In the genomic region with DNA sequence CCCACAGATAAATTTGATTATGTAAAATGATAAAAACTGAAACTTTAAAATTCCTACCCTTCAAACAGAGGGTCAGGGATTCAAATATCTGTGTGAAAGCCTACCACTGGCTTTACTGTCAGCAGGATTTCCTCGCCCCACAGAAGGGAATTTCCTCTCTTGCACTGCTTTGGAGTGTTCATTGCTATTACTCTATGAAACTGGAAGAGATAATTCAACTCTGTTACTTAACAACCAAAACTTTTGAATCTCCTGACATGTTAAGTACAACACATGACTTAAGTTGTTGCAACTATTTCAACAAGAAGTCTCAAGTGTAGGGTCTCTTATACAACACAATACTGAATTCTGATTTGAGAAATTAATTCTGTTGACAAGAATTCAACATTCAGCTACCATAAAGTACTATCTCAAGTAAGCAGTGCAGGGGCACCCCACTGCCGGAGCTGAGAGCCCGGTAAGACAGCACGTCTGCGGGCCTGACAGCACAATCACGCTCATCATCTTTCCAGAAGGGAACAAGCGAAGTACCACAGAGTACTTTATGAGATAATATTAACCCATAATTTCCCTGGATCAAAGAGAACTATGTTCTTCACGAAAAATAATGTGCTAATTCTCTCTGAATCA, we compare ENCODE assay signal across 17 cellular contexts. TPM values are rescaled to one million over a fixed set of nuclear protein-coding genes. Genes with fewer than 3 reads are reported as not detected.
DNase-seq lines count a peak whose midpoint lies in the region; ATAC-seq and TF ChIP-seq lines count a peak whose summit lies in the region.
"Had no signal": no experiment of that assay in that cellular context is flagged by ENCODE, and none has a peak within 500 bp of the region (broad histone marks: within the 10 kb centered on the region; RNA-seq: fewer than 3 reads in every experiment).

No MANE protein-coding gene starts in this region.

- H2AK5ac ChIP-seq in H9 (ENCODE audit: insufficient read length, low read length) (no peak overlapping the region), neuronal stem cell (ENCODE audit: low read depth, low read length) (no peak overlapping the region)

- H3K14ac ChIP-seq in H9 (ENCODE audit: insufficient read depth, low read length) (no peak overlapping the region), neuronal stem cell (ENCODE audit: low read length) (no peak overlapping the region)

- H3K4me1 ChIP-seq in H9 (ENCODE audit: insufficient read depth, low read length) (peaks cover 2% of the 10 kb centered on the region; the same call in 1 of the 2 replicates), neuronal stem cell (ENCODE audit: control insufficient read depth in 2 of 2, insufficient read depth in 1 of 2, low read depth in 1 of 2, low read length in 2 of 2) (peaks cover 13 to 42% of the 10 kb centered on the region in 2 donors)

- H3K4ac ChIP-seq in H9 (ENCODE audit: low read depth, low read length) (no peak overlapping the region), neuronal stem cell (ENCODE audit: low read length) (no peak overlapping the region)

- H3K56ac ChIP-seq in H9 (ENCODE audit: insufficient read length, low read depth, low read length): no peak overlapping the region

- no peaks in the 10 kb centered on the region for H3K27me3 Mint-ChIP-seq in H9 (ENCODE audit: low read depth)
- H3K27me3 Mint-ChIP-seq: stimulated activated naive B cell treated with anti-CD40 and anti-IgM and Interleukin-4, amounts not matched to agents 10 μg/mL and 1 μg/mL and 100 μg/mL, for 72 hours had no signal

- H4K20me1 ChIP-seq in H9 (ENCODE audit: control insufficient read depth, insufficient read depth, insufficient read length): no peaks in the 10 kb centered on the region

- no peak overlapping the region for H3K4me3 Mint-ChIP-seq in H9
- H3K4me3 Mint-ChIP-seq: CD8-positive, alpha-beta T cell; stimulated activated naive B cell treated with anti-CD40 and anti-IgM and Interleukin-4, amounts not matched to agents 10 μg/mL and 1 μg/mL and 100 μg/mL, for 72 hours had no signal

- peaks cover 1 to 29% (median 13%) of the 10 kb centered on the region in 3 experiments; a peak in 5 of 7 replicates for H3K36me3 Mint-ChIP-seq in H9 (ENCODE audit: insufficient read depth in 1 of 3, low read depth in 3 of 3)

- H3K9me3 ChIP-seq in H9 (ENCODE audit: control insufficient read depth, low read depth, low read length): no peaks in the 10 kb centered on the region
- H3K9me3 ChIP-seq in neuronal stem cell (replicated peaks in 1 of 2; ENCODE audit: control insufficient read depth in 2 of 2, insufficient read depth in 1 of 2, low read depth in 1 of 2, low read length in 2 of 2): no peaks in the 10 kb centered on the region
- H3K9me3 ChIP-seq: pancreas, SK-N-SH had no signal

- H3K4me3 ChIP-seq in neuronal stem cell (ENCODE audit: low read length in 2 of 2): no peak overlapping the region
- H3K4me3 ChIP-seq: heart right ventricle, K562, pancreas had no signal

- TF ChIP-seq CTCF in H9 (conservative IDR thresholded peaks at IDR 0.05): no peak

- H3K36me3 ChIP-seq in neuronal stem cell (replicated peaks in 1 of 2; ENCODE audit: control insufficient read depth in 2 of 2, insufficient read depth in 2 of 2, low read length in 2 of 2): peaks cover 0 to 49% of the 10 kb centered on the region in 2 donors

- peak overlapping the region in 2 of 3 experiments; percentile 17 to 31; a peak in 2 of 7 replicates for H3K27ac Mint-ChIP-seq in H9
- H3K27ac Mint-ChIP-seq: stimulated activated naive B cell treated with anti-CD40 and anti-IgM and Interleukin-4, amounts not matched to agents 10 μg/mL and 1 μg/mL and 100 μg/mL, for 72 hours had no signal

- no peak overlapping the region for H4K8ac ChIP-seq in H9 (replicated peaks; ENCODE audit: insufficient read length, low read depth, low read length)
- no peak overlapping the region for H4K8ac ChIP-seq in neuronal stem cell (ENCODE audit: low read depth, low read length)

- no peak for DNase-seq in H9
- DNase-seq in dermis blood vessel endothelial cell: peak; percentile 26
- no peak for DNase-seq in neuronal stem cell (ENCODE audit: low spot score)
- no peak for DNase-seq in activated effector memory CD4-positive, alpha-beta T cell treated with Interleukin-2 at 50 U/mL for 16 hours
- DNase-seq: activated gamma-delta T cell; CD8-positive, alpha-beta T cell; cortex of kidney; GOT3; heart right ventricle; pancreas; SK-N-SH; stimulated activated CD4-positive, alpha-beta T cell treated with anti-CD3 and anti-CD28 coated beads, Interleukin-1b, Interleukin-23, amount 100 ng/mL, for 48 hours; stimulated activated naive B cell treated with anti-CD40 and anti-IgM and Interleukin-4, amounts not matched to agents 10 μg/mL and 1 μg/mL and 100 μg/mL, for 72 hours had no signal

- no peak overlapping the region for H2BK12ac ChIP-seq in H9 (ENCODE audit: insufficient read length, low read depth, low read length)
- no peak overlapping the region for H2BK12ac ChIP-seq in neuronal stem cell (ENCODE audit: low read length)

- no CpG with 5 or more reads among the region's 8 CpGs for WGBS in H9 (ENCODE audit: extremely low coverage, insufficient read length, low lambda C conversion rate)
- WGBS in neuronal stem cell (ENCODE audit: extremely low coverage in 2 of 2, insufficient read length in 2 of 2, insufficient replicate concordance in 1 of 2), 2 donors: no CpG with 5 or more reads among the region's 8 CpGs

- peaks cover 3% of the 10 kb centered on the region for H3K79me1 ChIP-seq in H9 (ENCODE audit: insufficient read depth, low read depth, low read length, poor library complexity, severe bottlenecking)
- no peaks in the 10 kb centered on the region for H3K79me1 ChIP-seq in neuronal stem cell (ENCODE audit: low read depth, low read length)

- no peaks in the 10 kb centered on the region for H3K23me2 ChIP-seq in H9 (ENCODE audit: insufficient read length, low read depth, low read length, poor library complexity, severe bottlenecking)

- H3T11ph ChIP-seq in H9 (ENCODE audit: low read length): no peak overlapping the region

- H3K23ac ChIP-seq in H9 (ENCODE audit: insufficient read length, low read depth, low read length) (no peak overlapping the region), neuronal stem cell (ENCODE audit: low read depth, low read length, poor library complexity) (no peak overlapping the region)

- H3K4me1 Mint-ChIP-seq in H9: peaks cover 31 to 42% of the 10 kb centered on the region in 2 experiments

- no peak overlapping the region for H3K9ac ChIP-seq in H9 (ENCODE audit: extremely low read depth, insufficient read length, low read length)
- no peak overlapping the region for H3K9ac ChIP-seq in neuronal stem cell (ENCODE audit: low read depth, low read length, poor library complexity)
- H3K9ac ChIP-seq: SK-N-SH had no signal

- H4K91ac ChIP-seq in H9 (ENCODE audit: insufficient read length, low read depth, low read length): no peak overlapping the region
- no peak overlapping the region for H4K91ac ChIP-seq in neuronal stem cell (ENCODE audit: low read depth, low read length, poor library complexity)

- H3K4me2 ChIP-seq in H9 (ENCODE audit: insufficient read depth, insufficient read length, low read length) (no peak overlapping the region), neuronal stem cell (ENCODE audit: insufficient read depth, low read length, poor library complexity, severe bottlenecking) (no peak overlapping the region)
- H3K4me2 ChIP-seq: SK-N-SH had no signal

- H2BK120ac ChIP-seq in H9 (ENCODE audit: low read depth, low read length, poor library complexity, severe bottlenecking) (no peak overlapping the region), neuronal stem cell (ENCODE audit: low read depth, low read length) (no peak overlapping the region)

- ATAC-seq in GM18511 (IDR thresholded peaks at IDR 0.05; ENCODE audit: unreplicated experiment) (peak; percentile 62), HG03196 (IDR thresholded peaks at IDR 0.05; ENCODE audit: unreplicated experiment) (no peak), HG03457 (IDR thresholded peaks at IDR 0.05; ENCODE audit: unreplicated experiment) (no peak)
- ATAC-seq: CD8-positive, alpha-beta T cell; K562; stimulated activated naive B cell treated with anti-CD40 and anti-IgM and Interleukin-4, amounts not matched to agents 10 μg/mL and 1 μg/mL and 100 μg/mL, for 72 hours had no signal

- peaks cover 3% of the 10 kb centered on the region; the same call in 1 of the 2 replicates for H3K79me2 ChIP-seq in H9 (ENCODE audit: insufficient read depth, low read length)

- H2BK5ac ChIP-seq in H9 (ENCODE audit: insufficient read length, low read length) (no peak overlapping the region), neuronal stem cell (ENCODE audit: low read length) (no peak overlapping the region)

- H3K27me3 ChIP-seq in H9 (ENCODE audit: insufficient read depth, low read length): no peaks in the 10 kb centered on the region
- H3K27me3 ChIP-seq in neuronal stem cell (ENCODE audit: control insufficient read depth in 3 of 3, insufficient read depth in 3 of 3, low read depth in 1 of 3, low read length in 3 of 3): no peaks in the 10 kb centered on the region
- H3K27me3 ChIP-seq: heart right ventricle, pancreas had no signal

- no peak overlapping the region for H3K27ac ChIP-seq in H9 (ENCODE audit: insufficient read length, low read depth, low read length)
- no peak overlapping the region for H3K27ac ChIP-seq in neuronal stem cell (replicated peaks; ENCODE audit: low read length)

- H2BK20ac ChIP-seq in H9 (ENCODE audit: low read depth, low read length, poor library complexity, severe bottlenecking): no peak overlapping the region

- H3K9me3 Mint-ChIP-seq in H9: no peaks in the 10 kb centered on the region
- H3K9me3 Mint-ChIP-seq: CD8-positive, alpha-beta T cell had no signal

- no peak overlapping the region for H4K5ac ChIP-seq in H9 (ENCODE audit: insufficient read length, low read depth, low read length)

- H2AFZ ChIP-seq in H9 (ENCODE audit: low read length): no peak overlapping the region
- H2AFZ ChIP-seq in neuronal stem cell (ENCODE audit: low read length): no peak overlapping the region

- no peak overlapping the region for H2BK15ac ChIP-seq in H9 (ENCODE audit: low read depth, low read length)
- peak overlapping the region; percentile 22 for H2BK15ac ChIP-seq in neuronal stem cell (ENCODE audit: low read length)

- H3K18ac ChIP-seq in H9 (ENCODE audit: insufficient read length, low read depth, low read length) (no peak overlapping the region), neuronal stem cell (ENCODE audit: low read length) (peak overlapping the region; percentile 74)

RNA-seq across cellular contexts. Expression of a gene that starts 22.9 kb away (rescaled TPM):
- 57.0 and 59.4 TPM in 2 replicates for total RNA-seq in H9 (2021)
- 34.3 and 38.3 TPM in 2 replicates for total RNA-seq in dermis blood vessel endothelial cell
- 75.9 TPM for polyA plus RNA-seq in neuronal stem cell (2013, experiment 1 of 2)
- polyA plus RNA-seq in neuronal stem cell (2013, experiment 2 of 2): 77.6 TPM
